Comparison of ENCODE assay signal across 1 cellular context in the genomic region with DNA sequence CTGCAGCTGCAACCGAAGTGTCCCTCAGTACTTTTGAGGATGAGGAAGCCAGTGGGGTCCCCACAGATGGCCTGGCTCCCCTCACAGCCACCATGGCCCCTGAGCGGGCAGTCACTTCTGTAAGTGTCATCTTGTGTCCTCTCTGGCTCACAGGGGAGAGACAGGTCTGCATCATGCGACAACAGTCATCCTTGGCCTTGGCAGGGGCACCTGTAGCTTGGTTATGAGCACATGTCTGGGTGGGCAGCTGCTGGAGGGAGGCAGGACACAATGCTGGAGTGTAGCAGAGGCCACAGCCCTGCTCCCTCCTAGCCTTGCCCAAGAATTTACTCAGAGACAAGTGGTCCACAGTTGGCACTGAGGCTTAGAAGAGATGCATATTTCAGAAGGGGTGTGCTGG.
TF ChIP-seq lines count a peak whose summit lies in the region.

No MANE protein-coding gene starts in this region.

TF ChIP-seq in IMR-90, 13 proteins besides CTCF, POLR2A, EP300 and RAD21:
- TF ChIP-seq, protein P1, sequence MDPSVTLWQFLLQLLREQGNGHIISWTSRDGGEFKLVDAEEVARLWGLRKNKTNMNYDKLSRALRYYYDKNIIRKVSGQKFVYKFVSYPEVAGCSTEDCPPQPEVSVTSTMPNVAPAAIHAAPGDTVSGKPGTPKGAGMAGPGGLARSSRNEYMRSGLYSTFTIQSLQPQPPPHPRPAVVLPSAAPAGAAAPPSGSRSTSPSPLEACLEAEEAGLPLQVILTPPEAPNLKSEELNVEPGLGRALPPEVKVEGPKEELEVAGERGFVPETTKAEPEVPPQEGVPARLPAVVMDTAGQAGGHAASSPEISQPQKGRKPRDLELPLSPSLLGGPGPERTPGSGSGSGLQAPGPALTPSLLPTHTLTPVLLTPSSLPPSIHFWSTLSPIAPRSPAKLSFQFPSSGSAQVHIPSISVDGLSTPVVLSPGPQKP (IDR thresholded peaks at IDR 0.05; ENCODE audit: borderline replicate concordance, low read depth, low read length) = no peak
- TF ChIP-seq MAFK (IDR thresholded peaks at IDR 0.05; ENCODE audit: low read depth, low read length) (no peak), CEBPB (IDR thresholded peaks at IDR 0.05; ENCODE audit: low read depth, low read length) (no peak), NFE2L2 (IDR thresholded peaks at IDR 0.05; ENCODE audit: low read depth, low read length) (no peak), RCOR1 (IDR thresholded peaks at IDR 0.05; ENCODE audit: insufficient replicate concordance, low read length) (no peak), MAZ (IDR thresholded peaks at IDR 0.05; ENCODE audit: borderline replicate concordance, low read depth, low read length) (no peak), SMC3 (IDR thresholded peaks at IDR 0.05; ENCODE audit: low read depth, low read length) (no peak), BHLHE40 (IDR thresholded peaks at IDR 0.05; ENCODE audit: low read depth, low read length) (no peak), MXI1 (IDR thresholded peaks at IDR 0.05; ENCODE audit: borderline replicate concordance, low read depth, low read length) (no peak), CHD1 (IDR thresholded peaks at IDR 0.05; ENCODE audit: low read depth, low read length) (no peak), RFX5 (IDR thresholded peaks at IDR 0.05; ENCODE audit: low read depth, low read length) (no peak), FOS (IDR thresholded peaks at IDR 0.05; ENCODE audit: low read depth, low read length) (no peak)
- TF ChIP-seq, protein P2, sequence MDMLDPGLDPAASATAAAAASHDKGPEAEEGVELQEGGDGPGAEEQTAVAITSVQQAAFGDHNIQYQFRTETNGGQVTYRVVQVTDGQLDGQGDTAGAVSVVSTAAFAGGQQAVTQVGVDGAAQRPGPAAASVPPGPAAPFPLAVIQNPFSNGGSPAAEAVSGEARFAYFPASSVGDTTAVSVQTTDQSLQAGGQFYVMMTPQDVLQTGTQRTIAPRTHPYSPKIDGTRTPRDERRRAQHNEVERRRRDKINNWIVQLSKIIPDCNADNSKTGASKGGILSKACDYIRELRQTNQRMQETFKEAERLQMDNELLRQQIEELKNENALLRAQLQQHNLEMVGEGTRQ (IDR thresholded peaks at IDR 0.05; ENCODE audit: low read depth, low read length) = no peak
